Comparison of ENCODE assay signal across 21 cellular contexts in the genomic region with DNA sequence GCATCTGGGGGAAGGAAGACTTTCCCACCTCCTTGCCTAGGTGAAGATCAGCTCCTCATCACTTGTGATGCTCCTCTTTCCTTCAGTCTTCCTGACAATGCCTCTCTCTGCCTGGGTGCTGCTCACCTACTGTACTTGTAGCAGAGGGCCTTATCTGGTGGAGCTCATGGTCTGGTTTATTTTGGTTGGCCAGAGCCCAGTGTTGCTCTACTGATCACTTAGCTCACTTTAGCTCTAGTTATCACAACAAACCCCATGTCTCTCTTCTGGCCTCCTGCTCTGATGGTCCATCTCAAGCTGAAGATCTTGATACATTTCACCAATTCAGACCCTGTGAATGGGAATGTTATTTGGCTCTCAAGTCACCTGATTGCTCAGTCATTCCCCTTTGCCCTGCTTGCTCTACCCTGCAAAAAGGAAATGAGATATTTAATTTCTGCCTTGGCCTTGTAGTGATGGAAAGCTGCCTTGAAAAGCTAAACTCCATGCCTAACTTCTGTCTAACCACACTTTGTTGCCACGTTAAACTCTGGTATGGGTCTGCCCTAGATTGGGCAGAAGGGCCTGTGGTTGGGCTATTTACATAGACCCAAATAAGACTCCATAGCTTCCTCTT. TPM values are rescaled to one million over a fixed set of nuclear protein-coding genes. Genes with fewer than 3 reads are reported as not detected.
A peak's percentile ranks its signal among the peaks of the same experiment; 100 is the strongest.
DNase-seq lines count a peak whose midpoint lies in the region; ATAC-seq, FAIRE-seq and TF ChIP-seq lines count a peak whose summit lies in the region.
"Had no signal": no experiment of that assay in that cellular context is flagged by ENCODE, and none has a peak within 500 bp of the region (broad histone marks: within the 10 kb centered on the region; RNA-seq: fewer than 3 reads in every experiment).

No MANE protein-coding gene starts in this region.

- H3K27ac ChIP-seq in right cardiac atrium (ENCODE audit: low read length) (peak overlapping the region; percentile 90), HepG2 (ENCODE audit: extremely low read length, insufficient read depth, low read length) (no peak overlapping the region), skin epidermis (peak overlapping the region in 15 of 21 experiments; percentile 4 to 82 (median 62))
- H3K27ac ChIP-seq: SJSA1 had no signal

- TF ChIP-seq CTCF in HepG2 (CRISPR knock-in tag; IDR thresholded peaks at IDR 0.05), result no peak

- no peaks in the 10 kb centered on the region for H3K27me3 ChIP-seq in right cardiac atrium (ENCODE audit: control insufficient read depth, insufficient read depth)
- no peaks in the 10 kb centered on the region for H3K27me3 ChIP-seq in HepG2 (ENCODE audit: control insufficient read depth in 1 of 2, insufficient read depth in 2 of 2, low read length in 2 of 2)
- H3K27me3 ChIP-seq: SJSA1 had no signal

- H3K9ac ChIP-seq in HepG2 (ENCODE audit: insufficient read depth, low read depth, low read length), result no peak overlapping the region

- WGBS in right cardiac atrium, result 67% methylated on average over 1 of the region's 1 CpG
- WGBS in HepG2 (ENCODE audit: low lambda C conversion rate), result 73% methylated on average over 1 of the region's 1 CpG

- ATAC-seq in right cardiac atrium (peak in 1 of 2 donors; percentile 25), left ventricle myocardium superior (no peak), HepG2 (no peak), HG03521 (IDR thresholded peaks at IDR 0.05; ENCODE audit: unreplicated experiment) (no peak)

- H3K4me1 ChIP-seq in right cardiac atrium (ENCODE audit: control insufficient read depth, insufficient read depth, low read length) (peaks cover 2% of the 10 kb centered on the region), HepG2 (ENCODE audit: insufficient read depth, low read length) (peaks cover 18% of the 10 kb centered on the region)
- H3K4me1 ChIP-seq: SJSA1 had no signal

- no peaks in the 10 kb centered on the region for H3K36me3 ChIP-seq in HepG2 (replicated peaks in 1 of 2; ENCODE audit: control insufficient read depth in 1 of 2, insufficient read depth in 2 of 2, low read length in 2 of 2)
- H3K36me3 ChIP-seq: SJSA1 had no signal

- TF ChIP-seq RAD21 in HepG2 (CRISPR knock-in tag; IDR thresholded peaks at IDR 0.05), result no peak

- DNase-seq in right cardiac atrium (no peak), left ventricle myocardium superior (no peak), HepG2 (ENCODE audit: low spot score) (no peak), NCI-H524 treated with DMSO at 0.1 percent for 48 hours (lab: John Stamatoyannopoulos, UW) (no peak), kidney glomerular epithelial cell (lab: John Stamatoyannopoulos, UW) (no peak)
- no peak for DNase-seq in activated CD4-positive, alpha-beta T cell treated with anti-CD3 and anti-CD28 coated beads for 48 hours
- DNase-seq: ACHN; activated CD4-positive, alpha-beta T cell treated with anti-CD3 and anti-CD28 coated beads, Interleukin-2, amount 10 ng/mL, durations not matched to agents 24 days and 14 days; activated T-cell treated with anti-CD3 and anti-CD28 coated beads for 4 hours; CD4-positive, alpha-beta T cell; NCI-H187; NCI-H446 treated with DMSO at 0.1 percent for 48 hours; posterior cingulate gyrus; stimulated activated CD4-positive, alpha-beta T cell treated with anti-CD3 and anti-CD28 coated beads, Interleukin-15, amount 100 ng/mL, for 24 hours had no signal

- in situ Hi-C loops in HepG2 (cut with HindIII; ENCODE audit: extremely low pct_ligation_motif_present, low pct_unique_long_range_greater_than_20kb), result no loop called here

- no peaks in the 10 kb centered on the region for H3K9me3 ChIP-seq in right cardiac atrium (ENCODE audit: control insufficient read depth, low read length)
- no peaks in the 10 kb centered on the region for H3K9me3 ChIP-seq in HepG2 (ENCODE audit: low read length)
- H3K9me3 ChIP-seq: SJSA1 had no signal

- no peaks in the 10 kb centered on the region for H4K20me1 ChIP-seq in HepG2 (ENCODE audit: insufficient read depth, low read length)

- TF ChIP-seq EP300 in HepG2 (IDR thresholded peaks at IDR 0.05; ENCODE audit: low read depth in 2 of 2, low read length in 2 of 2) (no peak), HepG2 (CRISPR knock-in tag; IDR thresholded peaks at IDR 0.05; ENCODE audit: borderline replicate concordance) (no peak)

- BruUV-seq in HepG2 (replicated peaks; lab: Mats Ljungman, UMichigan), result no TSS peak

- no peak overlapping the region for H2AFZ ChIP-seq in HepG2 (ENCODE audit: low read length)

- no peak overlapping the region for H3K4me2 ChIP-seq in HepG2 (ENCODE audit: low read depth, low read length)

- no peak for TF ChIP-seq POLR2A in HepG2 (IDR thresholded peaks at IDR 0.05; ENCODE audit: insufficient read depth in 1 of 2, low read depth in 2 of 2, low read length in 2 of 2)

- intact Hi-C loops in right cardiac atrium (cut with DNase I) (no loop called here), left ventricle myocardium superior (cut with micrococcal nuclease) (no loop called here), HepG2 (cut with micrococcal nuclease; ENCODE audit: unreplicated experiment) (no loop called here)

- H3K4me3 ChIP-seq in right cardiac atrium (ENCODE audit: low read length) (no peak overlapping the region), HepG2 (replicated peaks in 1 of 3; ENCODE audit: insufficient read depth in 1 of 3, low read depth in 2 of 3, low read length in 3 of 3) (no peak overlapping the region), skin epidermis (no peak overlapping the region)
- H3K4me3 ChIP-seq: SJSA1 had no signal

- POLR2A ChIA-PET in HepG2 (lab: Yijun Ruan, JAX), result no interaction called here

- no peaks in the 10 kb centered on the region for H3K79me2 ChIP-seq in HepG2 (ENCODE audit: insufficient read depth, low read length)

- no peak for FAIRE-seq in HepG2 (lab: Jason Lieb, UNC)
- FAIRE-seq: islet of Langerhans had no signal

- CTCF ChIA-PET in HepG2 (lab: Yijun Ruan, JAX; ENCODE audit: low intra/inter-chr PET ratio, low total read pairs), result no interaction called here

TF ChIP-seq in HepG2, 621 proteins besides CTCF, POLR2A, EP300 and RAD21 (continues in another document):
- 0 out of 2 replicates have a peak, but pooled peaks have one; percentile 15 for TF ChIP-seq ZMYM4 (CRISPR knock-in tag; IDR thresholded peaks at IDR 0.05)

RNA-seq across cellular contexts. Expression of gene ADH1C, which starts 30.3 kb away (rescaled TPM):
- total RNA-seq in right cardiac atrium (1 to 10 TPM; 1.2 to 3.6 (median 2.7) TPM), left ventricle myocardium superior (7.6 TPM), HepG2 (2016; rRNA removed; fragmentation: Illumina TruSeq; extraction: Trizol) (not detected in 2 replicates)
- polyA plus RNA-seq in right cardiac atrium (4.3 TPM), HepG2 (2011; rRNA removed) (not detected in 2 replicates)
- not detected in 2 replicates for total RNA-seq in HepG2 (2016; cell fraction: cytosol; rRNA removed; fragmentation: Illumina TruSeq; extraction: Trizol; ENCODE audit: low read depth)
- not detected in 2 replicates for total RNA-seq in HepG2 (2016; cell fraction: insoluble cytoplasmic fraction; rRNA removed; fragmentation: Illumina TruSeq; extraction: Trizol)
- total RNA-seq in HepG2 (2016; cell fraction: membrane; rRNA removed; fragmentation: Illumina TruSeq; extraction: Trizol), result not detected in 2 replicates
- not detected in 2 replicates for total RNA-seq in HepG2 (2016; cell fraction: nucleus; rRNA removed; fragmentation: Illumina TruSeq; extraction: Trizol)
- not detected in 2 replicates for polyA plus RNA-seq in HepG2 (2011; cell fraction: cytosol; rRNA removed)
- polyA plus RNA-seq in HepG2 (2011; cell fraction: nucleus; rRNA removed), result 0.21 TPM in 1 of 2 replicates, not detected in the other
- polyA plus RNA-seq in HepG2 (2012), result 0.11 TPM in 2 replicates
- polyA plus RNA-seq in HepG2 (2016; cell fraction: cytosol; fragmentation: Illumina TruSeq; extraction: Trizol; ENCODE audit: low read depth), result not detected in 2 replicates
- not detected in 2 replicates for polyA plus RNA-seq in HepG2 (2016; cell fraction: insoluble cytoplasmic fraction; fragmentation: Illumina TruSeq; extraction: Trizol; ENCODE audit: low read depth)
- polyA plus RNA-seq in HepG2 (2016; cell fraction: membrane; fragmentation: Illumina TruSeq; extraction: Trizol; ENCODE audit: low read depth), result not detected in 2 replicates
- not detected in 2 replicates for polyA plus RNA-seq in HepG2 (2016; cell fraction: nucleus; fragmentation: Illumina TruSeq; extraction: Trizol; ENCODE audit: insufficient read depth, low read depth)
- not detected in 2 replicates for polyA minus RNA-seq in HepG2 (2011; rRNA and poly(A)+ RNA removed; ENCODE audit: low replicate concordance)
- polyA minus RNA-seq in HepG2 (2011; cell fraction: cytosol; rRNA and poly(A)+ RNA removed), result not detected in 2 replicates
- polyA minus RNA-seq in HepG2 (2011; cell fraction: nucleus; rRNA and poly(A)+ RNA removed), result not detected in 2 replicates
- total RNA-seq: activated CD4-positive, alpha-beta T cell treated with anti-CD3 and anti-CD28 coated beads, Interleukin-2, amount 10 ng/mL, durations not matched to agents 24 days and 14 days; CD4-positive, alpha-beta T cell; LHCN-M2; myocyte; SJSA1 had no signal

RNA-seq across cellular contexts. Expression of gene ADH7, which starts 52.3 kb away (rescaled TPM):
- total RNA-seq in right cardiac atrium (not detected), left ventricle myocardium superior (not detected), HepG2 (2016; rRNA removed; fragmentation: Illumina TruSeq; extraction: Trizol) (not detected in 2 replicates)
- polyA plus RNA-seq in right cardiac atrium (0.02 TPM), HepG2 (2011; rRNA removed) (not detected in 2 replicates)
- not detected in 2 replicates for total RNA-seq in HepG2 (2016; cell fraction: cytosol; rRNA removed; fragmentation: Illumina TruSeq; extraction: Trizol; ENCODE audit: low read depth)
- total RNA-seq in HepG2 (2016; cell fraction: insoluble cytoplasmic fraction; rRNA removed; fragmentation: Illumina TruSeq; extraction: Trizol), result not detected in 2 replicates
- not detected in 2 replicates for total RNA-seq in HepG2 (2016; cell fraction: membrane; rRNA removed; fragmentation: Illumina TruSeq; extraction: Trizol)
- not detected in 2 replicates for total RNA-seq in HepG2 (2016; cell fraction: nucleus; rRNA removed; fragmentation: Illumina TruSeq; extraction: Trizol)
- polyA plus RNA-seq in HepG2 (2011; cell fraction: cytosol; rRNA removed), result not detected in 2 replicates
- not detected in 2 replicates for polyA plus RNA-seq in HepG2 (2011; cell fraction: nucleus; rRNA removed)
- not detected in 2 replicates for polyA plus RNA-seq in HepG2 (2012)
- not detected in 2 replicates for polyA plus RNA-seq in HepG2 (2016; cell fraction: cytosol; fragmentation: Illumina TruSeq; extraction: Trizol; ENCODE audit: low read depth)
- not detected in 2 replicates for polyA plus RNA-seq in HepG2 (2016; cell fraction: insoluble cytoplasmic fraction; fragmentation: Illumina TruSeq; extraction: Trizol; ENCODE audit: low read depth)
- not detected in 2 replicates for polyA plus RNA-seq in HepG2 (2016; cell fraction: membrane; fragmentation: Illumina TruSeq; extraction: Trizol; ENCODE audit: low read depth)
- polyA plus RNA-seq in HepG2 (2016; cell fraction: nucleus; fragmentation: Illumina TruSeq; extraction: Trizol; ENCODE audit: insufficient read depth, low read depth), result not detected in 2 replicates
- polyA minus RNA-seq in HepG2 (2011; rRNA and poly(A)+ RNA removed; ENCODE audit: low replicate concordance), result not detected in 2 replicates
- not detected in 2 replicates for polyA minus RNA-seq in HepG2 (2011; cell fraction: cytosol; rRNA and poly(A)+ RNA removed)
- polyA minus RNA-seq in HepG2 (2011; cell fraction: nucleus; rRNA and poly(A)+ RNA removed), result not detected in 2 replicates
- total RNA-seq: activated CD4-positive, alpha-beta T cell treated with anti-CD3 and anti-CD28 coated beads, Interleukin-2, amount 10 ng/mL, durations not matched to agents 24 days and 14 days; CD4-positive, alpha-beta T cell; LHCN-M2; myocyte; SJSA1; subcutaneous adipose tissue had no signal
